15 cellular contexts compared by ENCODE assay signal in genomic region chr12:82708507-82708906, GRCh38. TPM values are rescaled to one million over a fixed set of nuclear protein-coding genes. Genes with fewer than 3 reads are reported as not detected.
DNase-seq lines count a peak whose midpoint lies in the region; ATAC-seq and TF ChIP-seq lines count a peak whose summit lies in the region.
"Had no signal": no experiment of that assay in that cellular context is flagged by ENCODE, and none has a peak within 500 bp of the region (broad histone marks: within the 10 kb centered on the region; RNA-seq: fewer than 3 reads in every experiment).

No MANE protein-coding gene starts in this region.

- no peaks in the 10 kb centered on the region for H3K27me3 Mint-ChIP-seq in brain
- H3K27me3 Mint-ChIP-seq in MCF 10A (ENCODE audit: insufficient read depth, unreplicated experiment) = no peaks in the 10 kb centered on the region
- H3K27me3 Mint-ChIP-seq: activated T-helper 17 cell treated with anti-CD3 and anti-CD28 coated beads, Interleukin-2, amount 50 U/mL, for 72 hours had no signal

- intact Hi-C loops in MCF 10A (cut with micrococcal nuclease) = no loop called here

- ATAC-seq in GM18868 (IDR thresholded peaks at IDR 0.05; ENCODE audit: unreplicated experiment) (peak; percentile 45), GM21526 (IDR thresholded peaks at IDR 0.05; ENCODE audit: low FRiP score, unreplicated experiment) (no peak), HG02642 (IDR thresholded peaks at IDR 0.05; ENCODE audit: poor library complexity, unreplicated experiment) (no peak)
- ATAC-seq: activated CD4-positive, CD25-positive, alpha-beta regulatory T cell treated with anti-CD3 and anti-CD28 coated beads, Interleukin-2, amount 50 U/mL, for 24 hours; activated T-helper 17 cell treated with anti-CD3 and anti-CD28 coated beads, Interleukin-2, amount 50 U/mL, for 72 hours; stimulated activated naive CD8-positive, alpha-beta T cell treated with anti-CD3 and anti-CD28 coated beads, Interleukin-15, Interleukin-2, amounts not matched to agents 100 U/mL and 50 U/mL, for 24 hours had no signal

- peaks cover 43% of the 10 kb centered on the region for H3K4me1 Mint-ChIP-seq in brain
- H3K4me1 Mint-ChIP-seq in MCF 10A (ENCODE audit: insufficient read depth, unreplicated experiment) = no peaks in the 10 kb centered on the region
- H3K4me1 Mint-ChIP-seq: activated T-helper 17 cell treated with anti-CD3 and anti-CD28 coated beads, Interleukin-2, amount 50 U/mL, for 72 hours had no signal

- H3K27ac Mint-ChIP-seq in brain = peak overlapping the region; percentile 37 to 92 (median 86)
- H3K27ac Mint-ChIP-seq in MCF 10A (ENCODE audit: low read depth, unreplicated experiment) = no peak overlapping the region
- H3K27ac Mint-ChIP-seq: activated T-helper 17 cell treated with anti-CD3 and anti-CD28 coated beads, Interleukin-2, amount 50 U/mL, for 72 hours had no signal

- peak overlapping the region; percentile 6 to 67 (median 28) for H3K4me3 Mint-ChIP-seq in brain
- no peak overlapping the region for H3K4me3 Mint-ChIP-seq in MCF 10A (ENCODE audit: unreplicated experiment)
- H3K4me3 Mint-ChIP-seq: activated T-helper 17 cell treated with anti-CD3 and anti-CD28 coated beads, Interleukin-2, amount 50 U/mL, for 72 hours had no signal

- CTCF ChIA-PET in MCF 10A (lab: Yijun Ruan, JAX) = no interaction called here

- no peaks in the 10 kb centered on the region for H3K9me3 ChIP-seq in iPS-20b (ENCODE audit: insufficient read depth, low read depth, low read length)
- H3K9me3 ChIP-seq: HAP-1 had no signal

- no peak overlapping the region for H3K4me3 ChIP-seq in iPS-20b (ENCODE audit: low read length)
- H3K4me3 ChIP-seq: HAP-1 had no signal

- TF ChIP-seq CTCF in brain (conservative IDR thresholded peaks at IDR 0.05) = no peak
- TF ChIP-seq CTCF in MCF 10A (IDR thresholded peaks at IDR 0.05; ENCODE audit: unreplicated experiment) = no peak

- POLR2A ChIA-PET in MCF 10A (lab: Yijun Ruan, JAX) = no interaction called here

- H3K9ac ChIP-seq in iPS-20b (ENCODE audit: low read depth, low read length) = peak overlapping the region; percentile 11; the same call in 1 of the 2 replicates

- H3K4me1 ChIP-seq in iPS-20b (ENCODE audit: insufficient read depth, low read length) = peaks cover 14% of the 10 kb centered on the region; the same call in 1 of the 2 replicates

- H3K36me3 Mint-ChIP-seq in brain (peaks cover 52% of the 10 kb centered on the region), MCF 10A (ENCODE audit: insufficient read depth, unreplicated experiment) (peaks cover 4% of the 10 kb centered on the region)

- peak; percentile 79 for DNase-seq in putamen (ENCODE audit: low spot score)
- DNase-seq in MCF 10A (ENCODE audit: unreplicated experiment) = no peak
- DNase-seq in DMS79 (lab: John Stamatoyannopoulos, UW) = no peak
- DNase-seq: NCI-H446; SIG-M5; stimulated activated naive CD8-positive, alpha-beta T cell treated with anti-CD3 and anti-CD28 coated beads, Interleukin-15, Interleukin-2, amounts not matched to agents 100 U/mL and 50 U/mL, for 24 hours had no signal

- H3K27me3 ChIP-seq in iPS-20b (ENCODE audit: insufficient read depth, low read length) = no peaks in the 10 kb centered on the region

- H3K27ac ChIP-seq in iPS-20b (ENCODE audit: low read length) = peak overlapping the region; percentile 41
- H3K27ac ChIP-seq: C4-2B had no signal

- no TSS peak for BruUV-seq in MCF 10A (replicated peaks; lab: Mats Ljungman, UMichigan)

- H3K9me3 Mint-ChIP-seq in brain (peaks cover 0 to 15% (median 8%) of the 10 kb centered on the region in 5 experiments), MCF 10A (ENCODE audit: unreplicated experiment) (peaks cover 16% of the 10 kb centered on the region)

- no peaks in the 10 kb centered on the region for H3K36me3 ChIP-seq in iPS-20b (ENCODE audit: insufficient read depth, low read depth, low read length)
- H3K36me3 ChIP-seq: HAP-1 had no signal

RNA-seq across cellular contexts. Expression of gene TMTC2, which starts 21.8 kb away (rescaled TPM):
- polyA plus RNA-seq in brain (ENCODE audit: insufficient read depth, low read depth, low replicate concordance) = 11.4 TPM
- 1.7 and 2.0 TPM in 2 replicates for total RNA-seq in MCF 10A (2022)
